ENCODE assay signal across 8 cellular contexts in genomic region chr17:29588561-29589411, GRCh38. TPM values are rescaled to one million over a fixed set of nuclear protein-coding genes. Genes with fewer than 3 reads are reported as not detected.
DNase-seq lines count a peak whose midpoint lies in the region; ATAC-seq and TF ChIP-seq lines count a peak whose summit lies in the region.

No MANE protein-coding gene starts in this region.

- no peaks in the 10 kb centered on the region for H3K9me3 ChIP-seq in SU-DHL-6 (ENCODE audit: insufficient read depth, low read length)
- H3K9me3 ChIP-seq in mammary epithelial cell (replicated peaks; ENCODE audit: insufficient read depth, low read length): no peaks in the 10 kb centered on the region
- no peaks in the 10 kb centered on the region for H3K9me3 ChIP-seq in left lung

- H3K36me3 Mint-ChIP-seq in activated CD4-positive, alpha-beta T cell treated with anti-CD3 and anti-CD28 coated beads for 36 hours (ENCODE audit: low read depth): peaks cover 7% of the 10 kb centered on the region
- H3K36me3 Mint-ChIP-seq in stimulated activated effector memory CD8-positive, alpha-beta T cell treated with anti-CD3 and anti-CD28 coated beads, Interleukin-12 subunit alpha, Interleukin-12 subunit beta, amount 100 ng/mL, for 72 hours: no peaks in the 10 kb centered on the region

- H3K4me1 ChIP-seq in mammary epithelial cell (ENCODE audit: insufficient read depth, low read length) (peaks cover 74% of the 10 kb centered on the region), left lung (peaks cover 43 to 87% of the 10 kb centered on the region in 2 donors)

- POLR2A ChIA-PET in activated CD4-positive, alpha-beta T cell treated with anti-CD3 and anti-CD28 coated beads for 36 hours (lab: Charles Lee): interaction anchor here (0.6 kb wide), 1 partner anchor 29 kb away, joined by 3 read pairs; no protein-coding TSS in a partner anchor

- TF ChIP-seq CTCF in SU-DHL-6 (IDR thresholded peaks at IDR 0.05; ENCODE audit: insufficient read depth, low read length, poor library complexity, severe bottlenecking) (no peak), mammary epithelial cell (conservative IDR thresholded peaks at IDR 0.05 in 1 of 2, IDR thresholded peaks at IDR 0.05 in 1 of 2; ENCODE audit: extremely low read depth in 1 of 2, insufficient read depth in 1 of 2, low read depth in 1 of 2, low read length in 2 of 2) (no peak), left lung (IDR thresholded peaks at IDR 0.05) (no peak)

- H3K27me3 Mint-ChIP-seq in activated CD4-positive, alpha-beta T cell treated with anti-CD3 and anti-CD28 coated beads for 36 hours: no peaks in the 10 kb centered on the region

- CTCF ChIA-PET in activated CD4-positive, alpha-beta T cell treated with anti-CD3 and anti-CD28 coated beads for 36 hours (lab: Charles Lee): interaction anchor here (0.8 to 1.9 kb wide), 9 partner anchors 9 to 190 kb away, joined by 3 to 18 read pairs (median 4); partner anchors contain the start of gene TP53I13
- CTCF ChIA-PET in mammary epithelial cell (lab: Charles Lee; ENCODE audit: low non-redundant PET): interaction anchor here (0.5 kb wide), 1 partner anchor 21 kb away, joined by 3 read pairs; no protein-coding TSS in a partner anchor

- H3K4me2 ChIP-seq in SU-DHL-6 (ENCODE audit: low read depth, low read length, poor library complexity, severe bottlenecking) (peak overlapping the region; percentile 89), mammary epithelial cell (ENCODE audit: insufficient read depth, low read depth, low read length) (peak overlapping the region; percentile 75)

- H2AFZ ChIP-seq in SU-DHL-6 (ENCODE audit: low read depth, low read length, severe bottlenecking) (no peak overlapping the region), mammary epithelial cell (ENCODE audit: low read depth, low read length) (peak overlapping the region; percentile 10)

- no peak for ATAC-seq in activated CD4-positive, alpha-beta T cell treated with anti-CD3 and anti-CD28 coated beads for 36 hours
- peak; percentile 27 for ATAC-seq in HG03175 (IDR thresholded peaks at IDR 0.05; ENCODE audit: unreplicated experiment)
- no peak for ATAC-seq in left lung
- peak; percentile 48 for ATAC-seq in stimulated activated effector memory CD8-positive, alpha-beta T cell treated with anti-CD3 and anti-CD28 coated beads, Interleukin-12 subunit alpha, Interleukin-12 subunit beta, amount 100 ng/mL, for 72 hours

- dilution Hi-C loops in mammary epithelial cell (cut with HindIII; ENCODE audit: low sequenced_read_pairs): no loop called here

- H3K36me3 ChIP-seq in SU-DHL-6 (ENCODE audit: low read length) (no peaks in the 10 kb centered on the region), mammary epithelial cell (ENCODE audit: insufficient read depth, low read length) (peaks cover 2% of the 10 kb centered on the region), left lung (no peaks in the 10 kb centered on the region)

- H3K27ac ChIP-seq in SU-DHL-6 (ENCODE audit: low read depth, low read length): peak overlapping the region; percentile 53
- peak overlapping the region; percentile 20 for H3K27ac ChIP-seq in mammary epithelial cell (ENCODE audit: insufficient read depth, low read depth, low read length)
- peak overlapping the region; percentile 41 to 80 for H3K27ac ChIP-seq in left lung

- under 1% methylated on average over 23 of the region's 72 CpGs for WGBS in mammary epithelial cell (ENCODE audit: low coverage, missing lambda C conversion rate)

- H3K4me3 ChIP-seq in SU-DHL-6 (ENCODE audit: insufficient read depth, low read length, poor library complexity, severe bottlenecking) (peak overlapping the region; percentile 81), mammary epithelial cell (replicated peaks in 1 of 3; ENCODE audit: insufficient read depth in 1 of 3, low read depth in 2 of 3, low read length in 3 of 3) (peak overlapping the region; percentile 59 to 91 (median 75)), left lung (peak overlapping the region; percentile 53 to 77)

- H3K79me2 ChIP-seq in SU-DHL-6 (ENCODE audit: insufficient read depth, low read length): peaks cover 52% of the 10 kb centered on the region
- peaks cover 54% of the 10 kb centered on the region for H3K79me2 ChIP-seq in mammary epithelial cell (ENCODE audit: insufficient read depth, low read length)

- H3K9me3 Mint-ChIP-seq in activated CD4-positive, alpha-beta T cell treated with anti-CD3 and anti-CD28 coated beads for 36 hours (ENCODE audit: low read depth): no peaks in the 10 kb centered on the region
- H3K9me3 Mint-ChIP-seq in stimulated activated effector memory CD8-positive, alpha-beta T cell treated with anti-CD3 and anti-CD28 coated beads, Interleukin-12 subunit alpha, Interleukin-12 subunit beta, amount 100 ng/mL, for 72 hours: no peaks in the 10 kb centered on the region

- peak overlapping the region; percentile 94 for H3K4me3 Mint-ChIP-seq in activated CD4-positive, alpha-beta T cell treated with anti-CD3 and anti-CD28 coated beads for 36 hours
- peak overlapping the region; percentile 90 for H3K4me3 Mint-ChIP-seq in stimulated activated effector memory CD8-positive, alpha-beta T cell treated with anti-CD3 and anti-CD28 coated beads, Interleukin-12 subunit alpha, Interleukin-12 subunit beta, amount 100 ng/mL, for 72 hours

- no peaks in the 10 kb centered on the region for H3K9me2 ChIP-seq in SU-DHL-6 (replicated peaks; ENCODE audit: insufficient read depth, low read length)

- no peaks in the 10 kb centered on the region for H3K27me3 ChIP-seq in SU-DHL-6 (ENCODE audit: low read length)
- no peaks in the 10 kb centered on the region for H3K27me3 ChIP-seq in mammary epithelial cell (ENCODE audit: insufficient read depth, low read length)
- peaks cover 0 to 33% of the 10 kb centered on the region in 2 donors for H3K27me3 ChIP-seq in left lung

- BruUV-seq in mammary epithelial cell (replicated peaks; lab: Mats Ljungman, UMichigan): no TSS peak

- H3K4me1 Mint-ChIP-seq in activated CD4-positive, alpha-beta T cell treated with anti-CD3 and anti-CD28 coated beads for 36 hours: peaks cover 69% of the 10 kb centered on the region
- peaks cover 79% of the 10 kb centered on the region for H3K4me1 Mint-ChIP-seq in stimulated activated effector memory CD8-positive, alpha-beta T cell treated with anti-CD3 and anti-CD28 coated beads, Interleukin-12 subunit alpha, Interleukin-12 subunit beta, amount 100 ng/mL, for 72 hours

- peak overlapping the region; percentile 92 for H3K27ac Mint-ChIP-seq in activated CD4-positive, alpha-beta T cell treated with anti-CD3 and anti-CD28 coated beads for 36 hours
- H3K27ac Mint-ChIP-seq in stimulated activated effector memory CD8-positive, alpha-beta T cell treated with anti-CD3 and anti-CD28 coated beads, Interleukin-12 subunit alpha, Interleukin-12 subunit beta, amount 100 ng/mL, for 72 hours: peak overlapping the region; percentile 90

- H3K9ac ChIP-seq in SU-DHL-6 (ENCODE audit: low read length) (peak overlapping the region; percentile 88), mammary epithelial cell (ENCODE audit: insufficient read depth, low read length) (peak overlapping the region; percentile 9)

- intact Hi-C loops in activated CD4-positive, alpha-beta T cell treated with anti-CD3 and anti-CD28 coated beads for 36 hours (cut with DNase I, micrococcal nuclease): loop anchor here (1.0 to 2.0 kb wide), 5 partner anchors 20 to 342 kb away; partner anchors contain the start of genes TP53I13 (in 2 of the 2) and SSH2 (in 1 of the 2)
- intact Hi-C loops in mammary epithelial cell (cut with micrococcal nuclease) (loop anchor here (10.0 kb wide), 1 partner anchor 444 kb away; no protein-coding TSS in a partner anchor), left lung (cut with DNase I) (no loop called here)

- no peaks in the 10 kb centered on the region for H4K20me1 ChIP-seq in SU-DHL-6 (ENCODE audit: low read depth, low read length)
- no peaks in the 10 kb centered on the region for H4K20me1 ChIP-seq in mammary epithelial cell (ENCODE audit: insufficient read depth, low read length)

- peaks cover 27% of the 10 kb centered on the region for H3F3A ChIP-seq in SU-DHL-6 (ENCODE audit: insufficient read depth)

- in situ Hi-C loops in mammary epithelial cell (cut with MboI; ENCODE audit: low sequenced_read_pairs in 2 of 2): no loop called here

- peak; percentile 73 for DNase-seq in activated CD4-positive, alpha-beta T cell treated with anti-CD3 and anti-CD28 coated beads for 36 hours
- no peak for DNase-seq in activated CD4-positive, alpha-beta T cell treated with anti-CD3 and anti-CD28 coated beads, Interleukin-2, amount 50 U/mL, for 1 hour
- DNase-seq in mammary epithelial cell (no peak), left lung (peak in 1 of 2 donors; percentile 88), NCI-H2107 treated with DMSO at 0.1 percent for 48 hours (lab: John Stamatoyannopoulos, UW; ENCODE audit: unreplicated experiment) (no peak)
- peak in 1 of 2 donors; percentile 77 for DNase-seq in stimulated activated effector memory CD8-positive, alpha-beta T cell treated with anti-CD3 and anti-CD28 coated beads, Interleukin-12 subunit alpha, Interleukin-12 subunit beta, amount 100 ng/mL, for 72 hours (ENCODE audit: low spot score in 2 of 2)

RNA-seq across cellular contexts. Expression of gene GIT1, which starts 0.7 kb away (rescaled TPM):
- total RNA-seq in activated CD4-positive, alpha-beta T cell treated with anti-CD3 and anti-CD28 coated beads for 36 hours: 10 to 100 TPM; 60.5 to 74.1 TPM
- 10 to 100 TPM; 41.8 to 83.4 TPM for total RNA-seq in mammary epithelial cell
- polyA plus RNA-seq in mammary epithelial cell: 52.2 TPM
- 112 TPM for polyA minus RNA-seq in mammary epithelial cell
- 10 to 100 TPM; 40.3 to 48.3 TPM for total RNA-seq in left lung

RNA-seq across cellular contexts. Expression of gene ANKRD13B, which starts 4.1 kb away (rescaled TPM):
- 10 to 100 TPM; 17.3 to 20.2 TPM for total RNA-seq in activated CD4-positive, alpha-beta T cell treated with anti-CD3 and anti-CD28 coated beads for 36 hours
- total RNA-seq in mammary epithelial cell: 10 to 100 TPM; 10.0 to 18.6 TPM
- 8.5 TPM for polyA plus RNA-seq in mammary epithelial cell
- 11.4 TPM for polyA minus RNA-seq in mammary epithelial cell
- 10 to 100 TPM in 1 of 2 donors, 1 to 10 TPM in 1; 8.8 to 10.2 TPM for total RNA-seq in left lung

RNA-seq across cellular contexts. Expression of gene TP53I13, which starts 20.3 kb away (rescaled TPM):
- 10 to 100 TPM; 37.7 to 41.5 TPM for total RNA-seq in activated CD4-positive, alpha-beta T cell treated with anti-CD3 and anti-CD28 coated beads for 36 hours
- total RNA-seq in mammary epithelial cell (10 to 100 TPM; 26.5 to 31.8 TPM), left lung (10 to 100 TPM; 53.3 to 58.5 TPM)
- 19.5 TPM for polyA plus RNA-seq in mammary epithelial cell
- 2.7 TPM for polyA minus RNA-seq in mammary epithelial cell

RNA-seq across cellular contexts. Expression of gene ABHD15, which starts 21.9 kb away (rescaled TPM):
- 1 to 10 TPM; 7.2 to 8.6 TPM for total RNA-seq in activated CD4-positive, alpha-beta T cell treated with anti-CD3 and anti-CD28 coated beads for 36 hours
- total RNA-seq in mammary epithelial cell (1 to 10 TPM; 4.5 to 7.7 TPM), left lung (10 to 100 TPM; 10.9 to 11.3 TPM)
- polyA plus RNA-seq in mammary epithelial cell: 5.8 TPM
- polyA minus RNA-seq in mammary epithelial cell: 11.5 TPM

RNA-seq across cellular contexts. Expression of gene CORO6, which starts 33.9 kb away (rescaled TPM):
- total RNA-seq in activated CD4-positive, alpha-beta T cell treated with anti-CD3 and anti-CD28 coated beads for 36 hours: 10 to 100 TPM; 13.9 to 14.2 TPM
- total RNA-seq in mammary epithelial cell (1 to 10 TPM; 6.3 to 9.8 TPM), left lung (1 to 10 TPM; 3.8 to 3.9 TPM)
- 4.0 TPM for polyA plus RNA-seq in mammary epithelial cell
- polyA minus RNA-seq in mammary epithelial cell: 8.9 TPM

Comparison
In these comparisons a context has a peak if more than half of its experiments do, and no peak if none do; other contexts are left out.
1. ATAC-seq: peak in HG03175 (single experiment) and stimulated activated effector memory CD8-positive, alpha-beta T cell treated with anti-CD3 and anti-CD28 coated beads, Interleukin-12 subunit alpha, Interleukin-12 subunit beta, amount 100 ng/mL, for 72 hours (single experiment); none in activated CD4-positive, alpha-beta T cell treated with anti-CD3 and anti-CD28 coated beads for 36 hours (single experiment) and left lung (single experiment).
2. intact Hi-C loops: an anchor here in activated CD4-positive, alpha-beta T cell treated with anti-CD3 and anti-CD28 coated beads for 36 hours (1.0 to 2.0 kb wide) and mammary epithelial cell (10.0 kb wide); none called in left lung.
3. Peak in every context shown above with its lines, with median percentiles within 50 percentile points of each other: H3K27ac ChIP-seq and H3K4me3 ChIP-seq.